Comparison of ENCODE assay signal across 17 cellular contexts in genomic region chr2:107556038-107556627, GRCh38.
DNase-seq lines count a peak whose midpoint lies in the region; ATAC-seq and TF ChIP-seq lines count a peak whose summit lies in the region.
"Had no signal": no experiment of that assay in that cellular context is flagged by ENCODE, and none has a peak within 500 bp of the region (broad histone marks: within the 10 kb centered on the region; RNA-seq: fewer than 3 reads in every experiment).

No MANE protein-coding gene starts in this region.

- H3K4me2 ChIP-seq in smooth muscle cell, result no peak overlapping the region

- H3F3A ChIP-seq in smooth muscle cell (ENCODE audit: low read depth), result no peaks in the 10 kb centered on the region

- TF ChIP-seq CTCF in esophagus squamous epithelium (IDR thresholded peaks at IDR 0.05) (no peak), smooth muscle cell (IDR thresholded peaks at IDR 0.05; ENCODE audit: borderline replicate concordance, insufficient read depth, poor library complexity, severe bottlenecking) (no peak)

- H2AFZ ChIP-seq in smooth muscle cell (ENCODE audit: low read depth), result no peak overlapping the region
- H2AFZ ChIP-seq: GM23248 had no signal

- H3K36me3 ChIP-seq in esophagus squamous epithelium, result no peaks in the 10 kb centered on the region
- no peaks in the 10 kb centered on the region for H3K36me3 ChIP-seq in smooth muscle cell (ENCODE audit: low read depth)
- H3K36me3 ChIP-seq: HAP-1 had no signal

- no peak for TF ChIP-seq POLR2A in esophagus squamous epithelium (IDR thresholded peaks at IDR 0.05)

- 42 to 56% methylated on average over 5 of the region's 5 CpGs for WGBS in esophagus squamous epithelium, 2 donors
- WGBS in smooth muscle cell (ENCODE audit: low lambda C conversion rate), result 80% methylated on average over 5 of the region's 5 CpGs

- in situ Hi-C loops in Caki2 (cut with HindIII; ENCODE audit: low pct_unique_long_range_greater_than_20kb, low sequenced_read_pairs), result no loop called here

- H3K27me3 ChIP-seq in esophagus squamous epithelium (no peaks in the 10 kb centered on the region), smooth muscle cell (ENCODE audit: low read depth) (no peaks in the 10 kb centered on the region)

- DNase-seq in Caki2 (ENCODE audit: low read depth) (peak; percentile 12), NCI-H2171 (lab: John Stamatoyannopoulos, UW) (peak; percentile 11), SK-N-DZ (ENCODE audit: low spot score) (peak; percentile 95), esophagus squamous epithelium (lab: John Stamatoyannopoulos, UW) (no peak), smooth muscle cell (lab: John Stamatoyannopoulos, UW; ENCODE audit: unreplicated experiment) (no peak), iPS-NIHi7 (ENCODE audit: extremely low spot score) (no peak)
- DNase-seq: ACHN; Caco-2; CD4-positive, alpha-beta T cell; DMS79; GDM1; GM23248; IMR-90; KBM-7 had no signal

- H3K9ac ChIP-seq in smooth muscle cell (ENCODE audit: low read depth), result no peak overlapping the region
- H3K9ac ChIP-seq: GM23248 had no signal

- H3K9me3 ChIP-seq in esophagus squamous epithelium (peaks cover 0 to 32% (median 23%) of the 10 kb centered on the region in 3 donors), smooth muscle cell (replicated peaks; ENCODE audit: low read depth) (no peaks in the 10 kb centered on the region)
- H3K9me3 ChIP-seq: HAP-1 had no signal

- H3K4me1 ChIP-seq in esophagus squamous epithelium, result peaks cover 0 to 18% (median 0%) of the 10 kb centered on the region in 3 donors
- H3K4me1 ChIP-seq in smooth muscle cell (ENCODE audit: low read depth), result no peaks in the 10 kb centered on the region
- H3K4me1 ChIP-seq: Caco-2, HAP-1 had no signal

- H3K27ac ChIP-seq in esophagus squamous epithelium (no peak overlapping the region), smooth muscle cell (ENCODE audit: low read depth) (no peak overlapping the region)
- H3K27ac ChIP-seq: C4-2B, GM23248 had no signal

- H3K4me3 ChIP-seq in esophagus squamous epithelium (no peak overlapping the region), smooth muscle cell (no peak overlapping the region)
- H3K4me3 ChIP-seq: GM23248, HAP-1 had no signal

- intact Hi-C loops in esophagus squamous epithelium (cut with DNase I), result no loop called here

- no peaks in the 10 kb centered on the region for H4K20me1 ChIP-seq in smooth muscle cell (ENCODE audit: low read depth)

- H3K79me2 ChIP-seq in smooth muscle cell (ENCODE audit: low read depth), result no peaks in the 10 kb centered on the region

- ATAC-seq in esophagus mucosa, result peak; percentile 58

Comparison
In these comparisons a context has a peak if more than half of its experiments do, and no peak if none do; other contexts are left out.
1. DNase-seq: peak in Caki2 (single experiment), NCI-H2171 (single experiment) and SK-N-DZ (single experiment); none in esophagus squamous epithelium (single experiment), smooth muscle cell (single experiment) and iPS-NIHi7 (single experiment).